Comparison of ENCODE assay signal across 13 cellular contexts in the genomic region with DNA sequence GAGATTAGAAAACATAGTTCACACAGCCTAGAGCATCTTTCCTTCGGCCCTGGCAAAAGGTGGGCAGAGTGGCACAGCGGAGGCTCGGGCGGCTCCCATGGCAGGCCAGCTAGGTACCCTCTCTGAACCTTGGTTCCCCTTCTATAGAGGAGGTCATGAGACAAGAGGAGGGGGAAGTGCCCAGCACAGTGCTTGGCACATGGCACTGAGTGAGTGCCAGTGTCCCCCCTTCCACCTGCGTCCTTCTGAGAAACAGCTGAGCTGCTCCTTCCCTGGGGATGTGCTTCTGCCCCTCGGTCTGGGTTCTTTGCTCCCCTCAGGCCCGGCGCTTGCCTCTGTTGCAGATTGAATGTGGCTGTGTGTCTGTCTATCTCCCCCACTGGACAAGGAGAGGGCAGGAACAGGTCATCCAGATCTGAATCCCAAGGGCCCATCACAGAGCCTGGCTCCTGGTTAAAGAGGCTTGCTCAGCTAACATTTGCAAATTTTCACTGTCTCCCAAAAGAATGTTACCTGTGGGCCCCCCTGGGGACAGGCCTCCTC.
DNase-seq lines count a peak whose midpoint lies in the region; ATAC-seq and TF ChIP-seq lines count a peak whose summit lies in the region.
"Had no signal": no experiment of that assay in that cellular context is flagged by ENCODE, and none has a peak within 500 bp of the region (broad histone marks: within the 10 kb centered on the region; RNA-seq: fewer than 3 reads in every experiment).

No MANE protein-coding gene starts in this region.

- WGBS in heart right ventricle, 2 donors = 71 to 74% methylated on average over 8 of the region's 8 CpGs

- H3K4me3 ChIP-seq in Panc1 (ENCODE audit: low read depth in 2 of 2, low read length in 2 of 2) = no peak overlapping the region
- peak overlapping the region in 8 of 10 donors; percentile 27 to 54 (median 48) for H3K4me3 ChIP-seq in heart right ventricle
- no peak overlapping the region for H3K4me3 ChIP-seq in naive thymus-derived CD4-positive, alpha-beta T cell (ENCODE audit: low read length)

- no peaks in the 10 kb centered on the region for H3K9me3 Mint-ChIP-seq in Calu3 (ENCODE audit: low read depth, unreplicated experiment)
- no peaks in the 10 kb centered on the region for H3K9me3 Mint-ChIP-seq in naive thymus-derived CD4-positive, alpha-beta T cell
- no peaks in the 10 kb centered on the region for H3K9me3 Mint-ChIP-seq in T-helper 2 cell treated with Interferon-gamma antibody and Interleukin-4, amounts not matched to agents 5 μg/mL and 100 μg/mL, for 36 hours
- H3K9me3 Mint-ChIP-seq: activated CD8-positive, alpha-beta T cell treated with anti-CD3 and anti-CD28 coated beads for 36 hours; activated naive CD4-positive, alpha-beta T cell treated with anti-CD3 and anti-CD28 coated beads, Interleukin-2, amount 50 U/mL, for 24 hours; CD8-positive, alpha-beta T cell; stimulated activated naive CD8-positive, alpha-beta T cell treated with anti-CD3 and anti-CD28 coated beads, Interleukin-15, Interleukin-2, amounts not matched to agents 100 ng/mL and 50 ng/mL, for 24 hours had no signal

- TF ChIP-seq CTCF in Calu3 (IDR thresholded peaks at IDR 0.05; ENCODE audit: unreplicated experiment) (no peak), Panc1 (IDR thresholded peaks at IDR 0.05) (no peak), heart right ventricle (IDR thresholded peaks at IDR 0.05) (no peak)

- H3K36me3 Mint-ChIP-seq in Calu3 (ENCODE audit: insufficient read depth, unreplicated experiment) = no peaks in the 10 kb centered on the region
- H3K36me3 Mint-ChIP-seq in naive thymus-derived CD4-positive, alpha-beta T cell = peaks cover 0 to 5% (median 0%) of the 10 kb centered on the region in 5 donors
- no peaks in the 10 kb centered on the region for H3K36me3 Mint-ChIP-seq in T-helper 2 cell treated with Interferon-gamma antibody and Interleukin-4, amounts not matched to agents 5 μg/mL and 100 μg/mL, for 36 hours (ENCODE audit: low read depth)
- H3K36me3 Mint-ChIP-seq: activated naive CD4-positive, alpha-beta T cell treated with anti-CD3 and anti-CD28 coated beads, Interleukin-2, amount 50 U/mL, for 24 hours; CD8-positive, alpha-beta T cell had no signal

- in situ Hi-C loops in Panc1 (cut with HindIII; ENCODE audit: low pct_unique_long_range_greater_than_20kb, low sequenced_read_pairs) = no loop called here

- H3K4me1 ChIP-seq in Panc1 (ENCODE audit: control insufficient read depth, insufficient read depth, low read length) (peaks cover 26% of the 10 kb centered on the region), heart right ventricle (peaks cover 3 to 22% (median 18%) of the 10 kb centered on the region in 9 donors)
- H3K4me1 ChIP-seq in naive thymus-derived CD4-positive, alpha-beta T cell (ENCODE audit: control insufficient read depth in 2 of 2, insufficient read depth in 2 of 2, low read length in 2 of 2) = no peaks in the 10 kb centered on the region

- H3K4me3 Mint-ChIP-seq in Calu3 (ENCODE audit: low read depth, unreplicated experiment) = peak overlapping the region; percentile 53
- no peak overlapping the region for H3K4me3 Mint-ChIP-seq in naive thymus-derived CD4-positive, alpha-beta T cell
- no peak overlapping the region for H3K4me3 Mint-ChIP-seq in T-helper 2 cell treated with Interferon-gamma antibody and Interleukin-4, amounts not matched to agents 5 μg/mL and 100 μg/mL, for 36 hours
- H3K4me3 Mint-ChIP-seq: activated CD8-positive, alpha-beta T cell treated with anti-CD3 and anti-CD28 coated beads for 36 hours; activated naive CD4-positive, alpha-beta T cell treated with anti-CD3 and anti-CD28 coated beads, Interleukin-2, amount 50 U/mL, for 24 hours; CD8-positive, alpha-beta T cell had no signal

- H3K27ac ChIP-seq in Panc1 (ENCODE audit: low read length) (peak overlapping the region; percentile 92), heart right ventricle (no peak overlapping the region)
- H3K27ac ChIP-seq in naive thymus-derived CD4-positive, alpha-beta T cell (ENCODE audit: low read depth, low read length) = no peak overlapping the region

- H3K9me3 ChIP-seq in Panc1 (ENCODE audit: control insufficient read depth, insufficient read depth, low read depth, low read length) (peaks cover 4% of the 10 kb centered on the region; the same call in 1 of the 2 replicates), heart right ventricle (peaks cover 0 to 7% (median 0%) of the 10 kb centered on the region in 11 donors)
- no peaks in the 10 kb centered on the region for H3K9me3 ChIP-seq in naive thymus-derived CD4-positive, alpha-beta T cell (ENCODE audit: control insufficient read depth in 2 of 3, low read length in 3 of 3)

- H3K27ac Mint-ChIP-seq in Calu3 (ENCODE audit: unreplicated experiment) = no peak overlapping the region
- no peak overlapping the region for H3K27ac Mint-ChIP-seq in naive thymus-derived CD4-positive, alpha-beta T cell
- no peak overlapping the region for H3K27ac Mint-ChIP-seq in T-helper 2 cell treated with Interferon-gamma antibody and Interleukin-4, amounts not matched to agents 5 μg/mL and 100 μg/mL, for 36 hours
- H3K27ac Mint-ChIP-seq: activated CD8-positive, alpha-beta T cell treated with anti-CD3 and anti-CD28 coated beads for 36 hours; activated naive CD4-positive, alpha-beta T cell treated with anti-CD3 and anti-CD28 coated beads, Interleukin-2, amount 50 U/mL, for 24 hours; CD8-positive, alpha-beta T cell; stimulated activated naive CD8-positive, alpha-beta T cell treated with anti-CD3 and anti-CD28 coated beads, Interleukin-15, Interleukin-2, amounts not matched to agents 100 ng/mL and 50 ng/mL, for 24 hours had no signal

- peaks cover 47% of the 10 kb centered on the region for H3K27me3 Mint-ChIP-seq in Calu3 (ENCODE audit: unreplicated experiment)
- peaks cover 44 to 60% (median 48%) of the 10 kb centered on the region in 5 donors for H3K27me3 Mint-ChIP-seq in naive thymus-derived CD4-positive, alpha-beta T cell
- peaks cover 43% of the 10 kb centered on the region for H3K27me3 Mint-ChIP-seq in T-helper 2 cell treated with Interferon-gamma antibody and Interleukin-4, amounts not matched to agents 5 μg/mL and 100 μg/mL, for 36 hours (ENCODE audit: low read depth)

- CTCF ChIA-PET in Calu3 (lab: Charles Lee) (interaction anchor here (0.6 to 1.2 kb wide), 4 partner anchors 9 to 961 kb away, joined by 3 to 8 read pairs (median 4); no protein-coding TSS in a partner anchor), Panc1 (lab: Charles Lee) (interaction anchor here (0.6 kb wide), 1 partner anchor 75 kb away, joined by 3 read pairs; no protein-coding TSS in a partner anchor)
- CTCF ChIA-PET in naive thymus-derived CD4-positive, alpha-beta T cell (lab: Charles Lee) = interaction anchor here (0.9 kb wide), 1 partner anchor 21 kb away, joined by 4 read pairs; no protein-coding TSS in a partner anchor

- no peaks in the 10 kb centered on the region for H3K4me1 Mint-ChIP-seq in Calu3 (ENCODE audit: low read depth, unreplicated experiment)
- H3K4me1 Mint-ChIP-seq in naive thymus-derived CD4-positive, alpha-beta T cell = peaks cover 0 to 8% (median 4%) of the 10 kb centered on the region in 7 donors
- no peaks in the 10 kb centered on the region for H3K4me1 Mint-ChIP-seq in T-helper 2 cell treated with Interferon-gamma antibody and Interleukin-4, amounts not matched to agents 5 μg/mL and 100 μg/mL, for 36 hours (ENCODE audit: low read depth)
- H3K4me1 Mint-ChIP-seq: activated naive CD4-positive, alpha-beta T cell treated with anti-CD3 and anti-CD28 coated beads, Interleukin-2, amount 50 U/mL, for 24 hours had no signal

- no peak for DNase-seq in Calu3
- DNase-seq in Panc1 (ENCODE audit: low read depth, low spot score) = no peak
- DNase-seq in heart right ventricle = no peak
- DNase-seq in retina = peak; percentile 40
- no peak for DNase-seq in activated naive CD4-positive, alpha-beta T cell (lab: John Stamatoyannopoulos, UW)
- DNase-seq in naive thymus-derived CD4-positive, alpha-beta T cell = no peak
- no peak for DNase-seq in T-helper 2 cell treated with Interferon-gamma antibody and Interleukin-4, amounts not matched to agents 5 μg/mL and 100 μg/mL, for 36 hours (ENCODE audit: low spot score)
- DNase-seq: activated CD8-positive, alpha-beta T cell treated with anti-CD3 and anti-CD28 coated beads for 36 hours; CD8-positive, alpha-beta T cell; RPMI8226 had no signal

- BruUV-seq in Calu3 (replicated peaks; lab: Mats Ljungman, UMichigan) = no TSS peak
- BruUV-seq in Panc1 (replicated peaks; lab: Mats Ljungman, UMichigan) = no TSS peak

- POLR2A ChIA-PET in Panc1 (lab: Charles Lee) = no interaction called here
- POLR2A ChIA-PET in naive thymus-derived CD4-positive, alpha-beta T cell (lab: Charles Lee) = no interaction called here

- ATAC-seq in Panc1 (peak; percentile 53), heart right ventricle (peak in 3 of 8 donors; percentile 10 to 30 (median 13)), GM19023 (IDR thresholded peaks at IDR 0.05; ENCODE audit: unreplicated experiment) (no peak)
- no peak for ATAC-seq in naive thymus-derived CD4-positive, alpha-beta T cell
- ATAC-seq: activated CD8-positive, alpha-beta T cell treated with anti-CD3 and anti-CD28 coated beads for 36 hours; CD8-positive, alpha-beta T cell had no signal

- H3K27me3 ChIP-seq in Panc1 (ENCODE audit: control insufficient read depth, insufficient read depth, low read length) = no peaks in the 10 kb centered on the region
- peaks cover 0 to 27% (median 7%) of the 10 kb centered on the region in 7 donors for H3K27me3 ChIP-seq in heart right ventricle
- peaks cover 0 to 3% of the 10 kb centered on the region in 2 donors for H3K27me3 ChIP-seq in naive thymus-derived CD4-positive, alpha-beta T cell (ENCODE audit: control insufficient read depth in 2 of 2, insufficient read depth in 2 of 2, low read length in 2 of 2)

- no peaks in the 10 kb centered on the region for H3K36me3 ChIP-seq in Panc1 (ENCODE audit: control insufficient read depth, insufficient read depth, low read length)
- no peaks in the 10 kb centered on the region for H3K36me3 ChIP-seq in heart right ventricle
- no peaks in the 10 kb centered on the region for H3K36me3 ChIP-seq in naive thymus-derived CD4-positive, alpha-beta T cell (ENCODE audit: control insufficient read depth in 2 of 3, insufficient read depth in 3 of 3, low read length in 3 of 3)

- intact Hi-C loops in Calu3 (cut with micrococcal nuclease; ENCODE audit: unreplicated experiment) (no loop called here), Panc1 (cut with micrococcal nuclease; ENCODE audit: unreplicated experiment) (no loop called here), heart right ventricle (cut with DNase I) (loop anchor here in 1 of 10 donors (10.0 kb wide), 1 partner anchor 169 kb away; a partner anchor contains a TSS)
- intact Hi-C loops in naive thymus-derived CD4-positive, alpha-beta T cell (cut with micrococcal nuclease) = no loop called here

Comparison
In these comparisons a context has a peak if more than half of its experiments do, and no peak if none do; other contexts are left out.
1. H3K4me3 ChIP-seq: peak in heart right ventricle (8 of 10); none in Panc1 (0 of 2) and naive thymus-derived CD4-positive, alpha-beta T cell (single experiment).